20 cellular contexts compared by ENCODE assay signal in the genomic region with DNA sequence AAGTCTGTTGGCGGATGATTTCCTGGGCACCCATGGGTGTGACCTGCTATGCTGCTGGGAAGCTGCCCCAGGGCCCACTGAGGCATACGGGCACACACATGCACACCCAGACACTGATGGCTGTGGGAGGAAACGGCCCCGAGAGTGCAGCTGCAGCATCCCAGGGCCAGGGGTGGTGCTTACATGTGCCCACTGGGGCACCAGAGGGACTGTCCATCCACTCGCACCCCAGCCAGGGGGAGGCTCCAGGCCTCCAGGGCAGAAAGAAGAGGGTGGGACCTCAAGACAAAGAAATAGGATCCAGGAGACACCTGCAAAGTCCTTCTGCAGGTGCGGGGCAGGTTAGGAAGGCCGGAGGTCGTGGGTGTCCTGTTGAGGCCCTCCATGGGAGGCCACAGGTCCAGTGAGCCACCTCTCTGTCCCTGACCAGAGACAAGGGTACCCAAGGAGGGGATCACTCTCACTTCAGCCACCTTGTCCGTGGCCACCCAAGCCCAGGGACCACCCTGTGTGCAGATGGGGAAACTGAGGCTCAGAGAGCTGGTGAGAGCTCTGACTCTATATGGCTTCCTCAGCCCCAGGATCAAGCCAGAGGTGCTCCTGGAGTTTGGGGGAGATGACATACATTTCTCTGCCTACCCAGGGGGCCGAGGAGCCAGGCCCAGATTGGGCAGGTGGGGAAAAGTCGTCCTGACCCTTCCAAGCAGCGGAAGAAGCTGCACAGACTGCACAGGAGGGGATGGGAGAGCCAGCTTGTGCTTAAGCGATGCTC. TPM values are rescaled to one million over a fixed set of nuclear protein-coding genes. Genes with fewer than 3 reads are reported as not detected.
A peak's percentile ranks its signal among the peaks of the same experiment; 100 is the strongest.
DNase-seq lines count a peak whose midpoint lies in the region; ATAC-seq and TF ChIP-seq lines count a peak whose summit lies in the region.
"Had no signal": no experiment of that assay in that cellular context is flagged by ENCODE, and none has a peak within 500 bp of the region (broad histone marks: within the 10 kb centered on the region; RNA-seq: fewer than 3 reads in every experiment).

No MANE protein-coding gene starts in this region.

- no peak overlapping the region for H4K8ac ChIP-seq in IMR-90 (ENCODE audit: low read depth in 2 of 2, low read length in 2 of 2)

- in situ Hi-C loops in IMR-90 (cut with MboI; ENCODE audit: low sequenced_read_pairs), result no loop called here
- in situ Hi-C loops in mammary epithelial cell (cut with MboI; ENCODE audit: low sequenced_read_pairs in 2 of 2), result no loop called here

- H3K4me3 ChIP-seq in IMR-90 (ENCODE audit: insufficient read depth, low read depth, low read length) (no peak overlapping the region), endodermal cell (ENCODE audit: low read length) (no peak overlapping the region), mammary epithelial cell (replicated peaks in 1 of 3; ENCODE audit: insufficient read depth in 1 of 3, low read depth in 2 of 3, low read length in 3 of 3) (no peak overlapping the region)
- H3K4me3 ChIP-seq: GM23338, hepatocyte had no signal

- no peaks in the 10 kb centered on the region for H3K79me2 ChIP-seq in mammary epithelial cell (ENCODE audit: insufficient read depth, low read length)
- H3K79me2 ChIP-seq: hepatocyte had no signal

- H3K4me1 ChIP-seq in IMR-90 (ENCODE audit: control insufficient read depth, insufficient read depth, low read length), result no peaks in the 10 kb centered on the region; the same call in 1 of the 2 replicates
- H3K4me1 ChIP-seq in endodermal cell (ENCODE audit: control insufficient read depth, insufficient read depth, low read length), result peaks cover 10% of the 10 kb centered on the region
- H3K4me1 ChIP-seq in mammary epithelial cell (ENCODE audit: insufficient read depth, low read length), result peaks cover 45% of the 10 kb centered on the region

- no peak overlapping the region for H3K56ac ChIP-seq in IMR-90 (ENCODE audit: extremely low read depth, insufficient read depth, low read length)

- H2BK120ac ChIP-seq in IMR-90 (ENCODE audit: low read depth, low read length), result no peak overlapping the region

- TF ChIP-seq POLR2A in IMR-90 (IDR thresholded peaks at IDR 0.05; ENCODE audit: low read depth, low read length), result no peak

- CTCF ChIA-PET in activated CD4-positive, alpha-beta T cell treated with anti-CD3 and anti-CD28 coated beads, Interleukin-2, amount 10 ng/mL, durations not matched to agents 7 days and 5 days (lab: Charles Lee), result interaction anchor here (0.6 kb wide), 1 partner anchor 14 kb away, joined by 3 read pairs; no protein-coding TSS in a partner anchor
- CTCF ChIA-PET in IMR-90 (lab: Yijun Ruan, JAX) (no interaction called here), mammary epithelial cell (lab: Charles Lee; ENCODE audit: low non-redundant PET) (no interaction called here)

- H4K91ac ChIP-seq in IMR-90 (ENCODE audit: insufficient read depth, low read depth, low read length), result no peak overlapping the region

- peak overlapping the region; percentile 36 for H3K27ac Mint-ChIP-seq in activated CD4-positive, alpha-beta T cell treated with anti-CD3 and anti-CD28 coated beads, Interleukin-2, amount 10 ng/mL, durations not matched to agents 7 days and 5 days
- H3K27ac Mint-ChIP-seq in endodermal cell, result no peak overlapping the region
- H3K27ac Mint-ChIP-seq: GM23338; stimulated activated naive CD8-positive, alpha-beta T cell treated with anti-CD3 and anti-CD28 coated beads, Interleukin-15, Interleukin-2, amounts not matched to agents 100 ng/mL and 50 ng/mL, for 24 hours had no signal

- no peaks in the 10 kb centered on the region for H4K20me1 ChIP-seq in IMR-90 (ENCODE audit: insufficient read depth, low read length)
- H4K20me1 ChIP-seq in mammary epithelial cell (ENCODE audit: insufficient read depth, low read length), result no peaks in the 10 kb centered on the region

- H3K36me3 ChIP-seq in IMR-90 (ENCODE audit: control insufficient read depth, insufficient read depth, low read length), result no peaks in the 10 kb centered on the region
- no peaks in the 10 kb centered on the region for H3K36me3 ChIP-seq in endodermal cell (ENCODE audit: control insufficient read depth, insufficient read depth, low read length)
- H3K36me3 ChIP-seq in mammary epithelial cell (ENCODE audit: insufficient read depth, low read length), result no peaks in the 10 kb centered on the region

- H2BK20ac ChIP-seq in IMR-90 (ENCODE audit: low read depth, low read length), result no peak overlapping the region

- H3K4me1 Mint-ChIP-seq in activated CD4-positive, alpha-beta T cell treated with anti-CD3 and anti-CD28 coated beads, Interleukin-2, amount 10 ng/mL, durations not matched to agents 7 days and 5 days, result peaks cover 15% of the 10 kb centered on the region
- peaks cover 11% of the 10 kb centered on the region for H3K4me1 Mint-ChIP-seq in endodermal cell

- H3K9me3 ChIP-seq in IMR-90 (ENCODE audit: control insufficient read depth, insufficient read depth, low read length) (no peaks in the 10 kb centered on the region), endodermal cell (ENCODE audit: control insufficient read depth, low read length) (no peaks in the 10 kb centered on the region), mammary epithelial cell (replicated peaks; ENCODE audit: insufficient read depth, low read length) (no peaks in the 10 kb centered on the region)

- H3K27ac ChIP-seq in IMR-90 (ENCODE audit: insufficient read depth, low read length), result no peak overlapping the region
- H3K27ac ChIP-seq in endodermal cell (ENCODE audit: low read depth, low read length), result no peak overlapping the region
- H3K27ac ChIP-seq in mammary epithelial cell (ENCODE audit: insufficient read depth, low read depth, low read length), result no peak overlapping the region
- H3K27ac ChIP-seq: hepatocyte, HL-60, KMS-11 had no signal

- no peak for ATAC-seq in IMR-90 (ENCODE audit: low read depth)
- ATAC-seq: GM23338, Panc1 had no signal

- peaks cover 2% of the 10 kb centered on the region; the same call in 1 of the 2 replicates for H3K27me3 ChIP-seq in IMR-90 (ENCODE audit: control insufficient read depth, insufficient read depth, low read length)
- H3K27me3 ChIP-seq in endodermal cell (ENCODE audit: control insufficient read depth, insufficient read depth, low read length, poor library complexity, severe bottlenecking), result no peaks in the 10 kb centered on the region
- no peaks in the 10 kb centered on the region for H3K27me3 ChIP-seq in mammary epithelial cell (ENCODE audit: insufficient read depth, low read length)
- H3K27me3 ChIP-seq: hepatocyte had no signal

- no peak overlapping the region for H3K14ac ChIP-seq in IMR-90 (replicated peaks; ENCODE audit: low read depth, low read length)

- H3K9ac ChIP-seq in IMR-90 (ENCODE audit: low read depth, low read length) (no peak overlapping the region), endodermal cell (ENCODE audit: extremely low read depth, low read length, poor library complexity, severe bottlenecking) (no peak overlapping the region), mammary epithelial cell (ENCODE audit: insufficient read depth, low read length) (no peak overlapping the region)
- H3K9ac ChIP-seq: KMS-11 had no signal

- H3K36me3 Mint-ChIP-seq in activated CD4-positive, alpha-beta T cell treated with anti-CD3 and anti-CD28 coated beads, Interleukin-2, amount 10 ng/mL, durations not matched to agents 7 days and 5 days (ENCODE audit: low read depth), result no peaks in the 10 kb centered on the region
- no peaks in the 10 kb centered on the region for H3K36me3 Mint-ChIP-seq in endodermal cell (ENCODE audit: low read depth)

- no peak overlapping the region for H2BK15ac ChIP-seq in IMR-90 (ENCODE audit: low read depth, low read length)

- H3K79me1 ChIP-seq in IMR-90 (ENCODE audit: low read depth in 1 of 2, low read length in 2 of 2), result no peaks in the 10 kb centered on the region

- no peak overlapping the region for H3K23ac ChIP-seq in IMR-90 (ENCODE audit: low read depth, low read length)

- no peak for TF ChIP-seq CTCF in IMR-90 (conservative IDR thresholded peaks at IDR 0.05; ENCODE audit: low read depth, low read length)
- TF ChIP-seq CTCF in endodermal cell (conservative IDR thresholded peaks at IDR 0.05), result no peak
- no peak for TF ChIP-seq CTCF in mammary epithelial cell (conservative IDR thresholded peaks at IDR 0.05 in 1 of 2, IDR thresholded peaks at IDR 0.05 in 1 of 2; ENCODE audit: extremely low read depth in 1 of 2, insufficient read depth in 1 of 2, low read depth in 1 of 2, low read length in 2 of 2)
- no peak for TF ChIP-seq CTCF in GM10266 (IDR thresholded peaks at IDR 0.05; ENCODE audit: control insufficient read depth, insufficient read depth, low read depth, missing control alignments)

- no peak for TF ChIP-seq RAD21 in IMR-90 (IDR thresholded peaks at IDR 0.05; ENCODE audit: low read length)

- no peak overlapping the region for H3K18ac ChIP-seq in IMR-90 (ENCODE audit: low read depth, low read length)

- H3K4me2 ChIP-seq in IMR-90 (ENCODE audit: low read depth, low read length), result no peak overlapping the region
- H3K4me2 ChIP-seq in mammary epithelial cell (ENCODE audit: insufficient read depth, low read depth, low read length), result no peak overlapping the region
- H3K4me2 ChIP-seq: GM23338, hepatocyte, KMS-11 had no signal

- dilution Hi-C loops in IMR-90 (cut with HindIII; ENCODE audit: low sequenced_read_pairs, unreplicated experiment) (no loop called here), mammary epithelial cell (cut with HindIII; ENCODE audit: low sequenced_read_pairs) (no loop called here)

- H3K27me3 Mint-ChIP-seq in activated CD4-positive, alpha-beta T cell treated with anti-CD3 and anti-CD28 coated beads, Interleukin-2, amount 10 ng/mL, durations not matched to agents 7 days and 5 days, result no peaks in the 10 kb centered on the region
- H3K27me3 Mint-ChIP-seq in endodermal cell (ENCODE audit: insufficient read depth), result peaks cover 4% of the 10 kb centered on the region
- H3K27me3 Mint-ChIP-seq: central memory CD8-positive, alpha-beta T cell; stimulated activated naive CD8-positive, alpha-beta T cell treated with anti-CD3 and anti-CD28 coated beads, Interleukin-15, Interleukin-2, amounts not matched to agents 100 ng/mL and 50 ng/mL, for 24 hours had no signal

- WGBS in IMR-90 (ENCODE audit: extremely low coverage in 2 of 2, insufficient read length in 1 of 2), 2 experiments, result 97% methylated on average over 5 of the region's 13 CpGs; no CpG with 5 or more reads in 1 of the 2 experiments
- WGBS in endodermal cell (ENCODE audit: insufficient coverage in 1 of 2, insufficient read length in 1 of 2), 2 experiments, result 94 to 97% methylated on average over 10 to 13 of the region's 13 CpGs
- 98% methylated on average over 10 of the region's 13 CpGs for WGBS in mammary epithelial cell (ENCODE audit: low coverage, missing lambda C conversion rate)

- intact Hi-C loops in IMR-90 (cut with micrococcal nuclease) (no loop called here), posterior vena cava (cut with DNase I) (no loop called here), mammary epithelial cell (cut with micrococcal nuclease) (no loop called here)

- no peaks in the 10 kb centered on the region for H3K9me3 Mint-ChIP-seq in activated CD4-positive, alpha-beta T cell treated with anti-CD3 and anti-CD28 coated beads, Interleukin-2, amount 10 ng/mL, durations not matched to agents 7 days and 5 days
- H3K9me3 Mint-ChIP-seq in endodermal cell, result no peaks in the 10 kb centered on the region
- H3K9me3 Mint-ChIP-seq: central memory CD8-positive, alpha-beta T cell; GM23338; stimulated activated naive CD8-positive, alpha-beta T cell treated with anti-CD3 and anti-CD28 coated beads, Interleukin-15, Interleukin-2, amounts not matched to agents 100 ng/mL and 50 ng/mL, for 24 hours had no signal

- H2AK9ac ChIP-seq in IMR-90 (replicated peaks; ENCODE audit: low read depth, low read length, poor library complexity), result no peak overlapping the region

- no peak overlapping the region for H2BK5ac ChIP-seq in IMR-90 (ENCODE audit: low read depth, low read length, poor library complexity, severe bottlenecking)

- H4K5ac ChIP-seq in IMR-90 (ENCODE audit: low read depth, low read length), result no peak overlapping the region

- no TSS peak for BruUV-seq in IMR-90 (replicated peaks; lab: Mats Ljungman, UMichigan)
- BruUV-seq in mammary epithelial cell (replicated peaks; lab: Mats Ljungman, UMichigan), result no TSS peak

- POLR2A ChIA-PET in activated CD4-positive, alpha-beta T cell treated with anti-CD3 and anti-CD28 coated beads, Interleukin-2, amount 10 ng/mL, durations not matched to agents 7 days and 5 days (lab: Charles Lee), result no interaction called here
- POLR2A ChIA-PET in IMR-90 (lab: Charles Lee; ENCODE audit: unreplicated experiment), result no interaction called here

- no peak overlapping the region for H3K4me3 Mint-ChIP-seq in activated CD4-positive, alpha-beta T cell treated with anti-CD3 and anti-CD28 coated beads, Interleukin-2, amount 10 ng/mL, durations not matched to agents 7 days and 5 days
- H3K4me3 Mint-ChIP-seq in endodermal cell, result no peak overlapping the region
- H3K4me3 Mint-ChIP-seq: central memory CD8-positive, alpha-beta T cell; GM23338; stimulated activated naive CD8-positive, alpha-beta T cell treated with anti-CD3 and anti-CD28 coated beads, Interleukin-15, Interleukin-2, amounts not matched to agents 100 ng/mL and 50 ng/mL, for 24 hours had no signal

- H2AFZ ChIP-seq in IMR-90 (replicated peaks; ENCODE audit: low read length, poor library complexity) (peak overlapping the region; percentile 23), mammary epithelial cell (ENCODE audit: low read depth, low read length) (no peak overlapping the region)
- H2AFZ ChIP-seq: GM23338, hepatocyte had no signal

- H3K4ac ChIP-seq in IMR-90 (ENCODE audit: low read depth, low read length), result no peak overlapping the region

- no peak overlapping the region for H2AK5ac ChIP-seq in IMR-90 (ENCODE audit: low read depth, low read length)

- no peak for DNase-seq in activated CD4-positive, alpha-beta T cell treated with anti-CD3 and anti-CD28 coated beads, Interleukin-2, amount 10 ng/mL, durations not matched to agents 7 days and 5 days
- no peak for DNase-seq in activated CD4-positive, alpha-beta T cell treated with anti-CD3 and anti-CD28 coated beads for 48 hours
- DNase-seq in IMR-90 (no peak), endodermal cell (peak; percentile 36), posterior vena cava (ENCODE audit: low spot score) (peak; percentile 64), mammary epithelial cell (no peak), GM10266 (ENCODE audit: extremely low spot score) (no peak), HPDE6-E6E7 (ENCODE audit: extremely low spot score) (no peak)
- DNase-seq: amniotic stem cell; COR-L47; NCI-H1105 treated with DMSO at 0.1 percent for 48 hours; stimulated activated CD4-positive, alpha-beta T cell treated with anti-CD3 and anti-CD28 coated beads, Interleukin-12 subunit alpha, Interleukin-12 subunit beta, amount 100 ng/mL, for 4 hours had no signal

- H3K9me1 ChIP-seq in IMR-90 (ENCODE audit: insufficient read depth, low read length), result no peaks in the 10 kb centered on the region

RNA-seq across cellular contexts. Expression of a gene that starts 57.1 kb away (rescaled TPM):
- total RNA-seq in activated CD4-positive, alpha-beta T cell treated with anti-CD3 and anti-CD28 coated beads, Interleukin-2, amount 10 ng/mL, durations not matched to agents 7 days and 5 days, result under 1 TPM; 0.32 to 0.40 TPM
- 0.18 and 0.28 TPM in 2 replicates for total RNA-seq in IMR-90 (2012; rRNA removed)
- 0.36 and 0.42 TPM in 2 replicates for polyA plus RNA-seq in IMR-90 (2012; rRNA removed)
- 0.24 and 0.63 TPM in 2 replicates for polyA plus RNA-seq in IMR-90 (2012; cell fraction: cytosol; rRNA removed)
- 0.81 and 1.1 TPM in 2 replicates for polyA plus RNA-seq in IMR-90 (2012; cell fraction: nucleus; rRNA removed; ENCODE audit: low replicate concordance)
- 1 to 10 TPM; 1.2 to 1.7 TPM for total RNA-seq in endodermal cell
- polyA plus RNA-seq in endodermal cell (2013, experiment 1 of 2), result 4.7 TPM
- 5.5 TPM for polyA plus RNA-seq in endodermal cell (2013, experiment 2 of 2)
- total RNA-seq in posterior vena cava, result 1 to 10 TPM; 2.7 to 3.3 TPM
- 1 to 10 TPM; 7.1 to 7.2 TPM for total RNA-seq in mammary epithelial cell
- polyA plus RNA-seq in mammary epithelial cell, result 15.4 TPM
- polyA minus RNA-seq in mammary epithelial cell, result 19.7 TPM
- total RNA-seq: A673 had no signal

Comparison
In these comparisons a context has a peak if more than half of its experiments do, and no peak if none do; other contexts are left out.
1. DNase-seq: peak in endodermal cell (single experiment) and posterior vena cava (single experiment); none in activated CD4-positive, alpha-beta T cell treated with anti-CD3 and anti-CD28 coated beads, Interleukin-2, amount 10 ng/mL, durations not matched to agents 7 days and 5 days (single experiment), activated CD4-positive, alpha-beta T cell treated with anti-CD3 and anti-CD28 coated beads for 48 hours (single experiment), IMR-90 (single experiment), mammary epithelial cell (single experiment), GM10266 (single experiment) and HPDE6-E6E7 (single experiment).